Comparison of ENCODE assay signal across 18 cellular contexts in the genomic region with DNA sequence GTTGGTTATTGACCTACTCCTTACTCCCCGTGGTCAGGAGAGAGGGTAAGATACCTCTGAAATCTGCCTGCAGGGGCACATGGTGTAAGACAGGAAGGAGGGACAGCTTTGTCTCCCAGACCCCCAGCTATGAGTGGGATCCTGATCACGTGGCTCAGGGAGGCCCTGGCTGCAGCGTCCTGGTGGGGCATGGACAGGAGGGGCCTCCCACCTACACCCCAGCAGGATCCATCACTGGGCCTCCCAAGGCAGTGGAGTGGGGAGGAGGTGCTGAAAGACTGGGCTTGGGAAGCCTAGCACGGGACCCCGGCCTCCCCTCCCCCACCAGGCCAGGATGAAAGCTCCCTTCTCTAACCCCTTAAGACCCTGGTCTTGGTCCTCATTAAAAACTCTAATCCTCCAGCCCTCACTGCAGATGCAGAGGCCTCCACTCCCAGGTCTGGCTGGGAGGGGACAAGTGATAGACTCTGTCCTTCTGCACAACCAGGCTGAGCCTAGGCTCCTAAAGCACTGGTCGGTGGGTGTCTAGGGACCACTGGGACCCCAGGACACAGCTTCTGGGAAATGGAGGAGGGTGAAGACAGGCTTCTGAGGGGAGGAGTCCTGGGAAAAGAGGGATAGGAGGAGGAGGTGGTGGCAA. TPM values are rescaled to one million over a fixed set of nuclear protein-coding genes. Genes with fewer than 3 reads are reported as not detected.
DNase-seq lines count a peak whose midpoint lies in the region; ATAC-seq and TF ChIP-seq lines count a peak whose summit lies in the region.
"Had no signal": no experiment of that assay in that cellular context is flagged by ENCODE, and none has a peak within 500 bp of the region (broad histone marks: within the 10 kb centered on the region; RNA-seq: fewer than 3 reads in every experiment).

No MANE protein-coding gene starts in this region.

- no peaks in the 10 kb centered on the region for H3K9me3 Mint-ChIP-seq in activated naive CD8-positive, alpha-beta T cell treated with anti-CD3 and anti-CD28 coated beads, Interleukin-2, amount 10 ng/mL, durations not matched to agents 7 days and 5 days
- H3K9me3 Mint-ChIP-seq in activated naive CD8-positive, alpha-beta T cell treated with anti-CD3 and anti-CD28 coated beads, Interleukin-2, amount 50 U/mL, for 24 hours, result no peaks in the 10 kb centered on the region
- H3K9me3 Mint-ChIP-seq in neural crest cell, result no peaks in the 10 kb centered on the region
- no peaks in the 10 kb centered on the region for H3K9me3 Mint-ChIP-seq in stimulated activated memory B cell treated with anti-CD40 and anti-IgM and Interleukin-4, amounts not matched to agents 10 μg/mL and 1 μg/mL and 100 μg/mL, for 72 hours
- H3K9me3 Mint-ChIP-seq: activated CD4-positive, alpha-beta T cell treated with anti-CD3 and anti-CD28 coated beads, Interleukin-2, amount 10 ng/mL, durations not matched to agents 24 days and 14 days; activated naive CD4-positive, alpha-beta T cell treated with anti-CD3 and anti-CD28 coated beads, Interleukin-2, amount 50 U/mL, for 72 hours; activated T-helper 1 cell treated with anti-CD3 and anti-CD28 coated beads, Interleukin-12 subunit alpha, Interleukin-12 subunit beta, Interleukin-2, Interleukin-4 antibody, amounts not matched to agents 30 ng/mL and 10 ng/mL and 1 ng/mL, durations not matched to agents 14 hours and 24 hours and 36 hours; central memory CD8-positive, alpha-beta T cell; type B pancreatic cell had no signal

- H3K4me1 Mint-ChIP-seq in activated naive CD8-positive, alpha-beta T cell treated with anti-CD3 and anti-CD28 coated beads, Interleukin-2, amount 10 ng/mL, durations not matched to agents 7 days and 5 days, result peaks cover 3% of the 10 kb centered on the region
- peaks cover 16% of the 10 kb centered on the region for H3K4me1 Mint-ChIP-seq in activated naive CD8-positive, alpha-beta T cell treated with anti-CD3 and anti-CD28 coated beads, Interleukin-2, amount 50 U/mL, for 24 hours
- peaks cover 32% of the 10 kb centered on the region for H3K4me1 Mint-ChIP-seq in neural crest cell
- peaks cover 7% of the 10 kb centered on the region for H3K4me1 Mint-ChIP-seq in stimulated activated memory B cell treated with anti-CD40 and anti-IgM and Interleukin-4, amounts not matched to agents 10 μg/mL and 1 μg/mL and 100 μg/mL, for 72 hours
- H3K4me1 Mint-ChIP-seq: activated CD8-positive, alpha-beta memory T cell treated with anti-CD3 and anti-CD28 coated beads, Interleukin-2, amount 10 ng/mL, durations not matched to agents 7 days and 5 days; central memory CD8-positive, alpha-beta T cell had no signal

- intact Hi-C loops in mucosa of descending colon (cut with DNase I, micrococcal nuclease), result no loop called here

- no peak overlapping the region for H3K27ac ChIP-seq in coronary artery

- no peak overlapping the region for H3K4me3 Mint-ChIP-seq in activated naive CD8-positive, alpha-beta T cell treated with anti-CD3 and anti-CD28 coated beads, Interleukin-2, amount 10 ng/mL, durations not matched to agents 7 days and 5 days
- no peak overlapping the region for H3K4me3 Mint-ChIP-seq in activated naive CD8-positive, alpha-beta T cell treated with anti-CD3 and anti-CD28 coated beads, Interleukin-2, amount 50 U/mL, for 24 hours
- H3K4me3 Mint-ChIP-seq in neural crest cell, result no peak overlapping the region
- H3K4me3 Mint-ChIP-seq in stimulated activated memory B cell treated with anti-CD40 and anti-IgM and Interleukin-4, amounts not matched to agents 10 μg/mL and 1 μg/mL and 100 μg/mL, for 72 hours, result no peak overlapping the region
- H3K4me3 Mint-ChIP-seq: activated CD4-positive, alpha-beta T cell treated with anti-CD3 and anti-CD28 coated beads, Interleukin-2, amount 10 ng/mL, durations not matched to agents 24 days and 14 days; activated CD8-positive, alpha-beta memory T cell treated with anti-CD3 and anti-CD28 coated beads, Interleukin-2, amount 10 ng/mL, durations not matched to agents 7 days and 5 days; activated T-helper 1 cell treated with anti-CD3 and anti-CD28 coated beads, Interleukin-12 subunit alpha, Interleukin-12 subunit beta, Interleukin-2, Interleukin-4 antibody, amounts not matched to agents 30 ng/mL and 10 ng/mL and 1 ng/mL, durations not matched to agents 14 hours and 24 hours and 36 hours; central memory CD8-positive, alpha-beta T cell; T-helper 17 cell; type B pancreatic cell had no signal

- TF ChIP-seq CTCF in coronary artery (IDR thresholded peaks at IDR 0.05) (no peak), neural crest cell (conservative IDR thresholded peaks at IDR 0.05) (no peak), mucosa of descending colon (IDR thresholded peaks at IDR 0.05) (no peak)

- peaks cover 3% of the 10 kb centered on the region for H3K27me3 Mint-ChIP-seq in activated naive CD8-positive, alpha-beta T cell treated with anti-CD3 and anti-CD28 coated beads, Interleukin-2, amount 10 ng/mL, durations not matched to agents 7 days and 5 days
- H3K27me3 Mint-ChIP-seq in activated naive CD8-positive, alpha-beta T cell treated with anti-CD3 and anti-CD28 coated beads, Interleukin-2, amount 50 U/mL, for 24 hours, result no peaks in the 10 kb centered on the region
- no peaks in the 10 kb centered on the region for H3K27me3 Mint-ChIP-seq in neural crest cell (ENCODE audit: low read depth)
- H3K27me3 Mint-ChIP-seq in stimulated activated memory B cell treated with anti-CD40 and anti-IgM and Interleukin-4, amounts not matched to agents 10 μg/mL and 1 μg/mL and 100 μg/mL, for 72 hours, result peaks cover 11% of the 10 kb centered on the region
- H3K27me3 Mint-ChIP-seq: type B pancreatic cell had no signal

- peak; percentile 16 for DNase-seq in activated naive CD8-positive, alpha-beta T cell treated with anti-CD3 and anti-CD28 coated beads, Interleukin-2, amount 10 ng/mL, durations not matched to agents 7 days and 5 days
- DNase-seq in activated naive CD8-positive, alpha-beta T cell treated with anti-CD3 and anti-CD28 coated beads, Interleukin-2, amount 50 U/mL, for 24 hours, result no peak
- DNase-seq in coronary artery (ENCODE audit: low spot score) (peak; percentile 71), neural crest cell (ENCODE audit: low read depth, low spot score) (no peak), occipital lobe (lab: John Stamatoyannopoulos, UW) (no peak), mucosa of descending colon (no peak)
- DNase-seq: activated CD4-positive, alpha-beta T cell treated with anti-CD3 and anti-CD28 coated beads, Interleukin-2, amount 10 ng/mL, durations not matched to agents 24 days and 14 days; activated CD8-positive, alpha-beta memory T cell treated with anti-CD3 and anti-CD28 coated beads, Interleukin-2, amount 10 ng/mL, durations not matched to agents 7 days and 5 days; mammary epithelial cell; NCI-H510A; T-helper 17 cell had no signal

- H3K4me3 ChIP-seq in coronary artery, result no peak overlapping the region
- H3K4me3 ChIP-seq in mucosa of descending colon, result no peak overlapping the region
- H3K4me3 ChIP-seq: A549 had no signal

- POLR2A ChIA-PET in activated naive CD8-positive, alpha-beta T cell treated with anti-CD3 and anti-CD28 coated beads, Interleukin-2, amount 10 ng/mL, durations not matched to agents 7 days and 5 days (lab: Charles Lee), result no interaction called here

- H3K27ac Mint-ChIP-seq in activated naive CD8-positive, alpha-beta T cell treated with anti-CD3 and anti-CD28 coated beads, Interleukin-2, amount 10 ng/mL, durations not matched to agents 7 days and 5 days, result no peak overlapping the region
- H3K27ac Mint-ChIP-seq in activated naive CD8-positive, alpha-beta T cell treated with anti-CD3 and anti-CD28 coated beads, Interleukin-2, amount 50 U/mL, for 24 hours, result no peak overlapping the region
- H3K27ac Mint-ChIP-seq in neural crest cell (ENCODE audit: unreplicated experiment), result peak overlapping the region; percentile 35
- no peak overlapping the region for H3K27ac Mint-ChIP-seq in stimulated activated memory B cell treated with anti-CD40 and anti-IgM and Interleukin-4, amounts not matched to agents 10 μg/mL and 1 μg/mL and 100 μg/mL, for 72 hours
- H3K27ac Mint-ChIP-seq: activated CD4-positive, alpha-beta T cell treated with anti-CD3 and anti-CD28 coated beads, Interleukin-2, amount 10 ng/mL, durations not matched to agents 24 days and 14 days; activated CD8-positive, alpha-beta memory T cell treated with anti-CD3 and anti-CD28 coated beads, Interleukin-2, amount 10 ng/mL, durations not matched to agents 7 days and 5 days; activated T-helper 1 cell treated with anti-CD3 and anti-CD28 coated beads, Interleukin-12 subunit alpha, Interleukin-12 subunit beta, Interleukin-2, Interleukin-4 antibody, amounts not matched to agents 30 ng/mL and 10 ng/mL and 1 ng/mL, durations not matched to agents 14 hours and 24 hours and 36 hours; T-helper 17 cell had no signal

- peaks cover 20% of the 10 kb centered on the region for H3K4me1 ChIP-seq in mucosa of descending colon (ENCODE audit: low read depth)

- H3K36me3 Mint-ChIP-seq in activated naive CD8-positive, alpha-beta T cell treated with anti-CD3 and anti-CD28 coated beads, Interleukin-2, amount 10 ng/mL, durations not matched to agents 7 days and 5 days, result no peaks in the 10 kb centered on the region
- H3K36me3 Mint-ChIP-seq in activated naive CD8-positive, alpha-beta T cell treated with anti-CD3 and anti-CD28 coated beads, Interleukin-2, amount 50 U/mL, for 24 hours (ENCODE audit: low read depth), result no peaks in the 10 kb centered on the region
- H3K36me3 Mint-ChIP-seq in neural crest cell (ENCODE audit: low read depth), result no peaks in the 10 kb centered on the region
- no peaks in the 10 kb centered on the region for H3K36me3 Mint-ChIP-seq in stimulated activated memory B cell treated with anti-CD40 and anti-IgM and Interleukin-4, amounts not matched to agents 10 μg/mL and 1 μg/mL and 100 μg/mL, for 72 hours
- H3K36me3 Mint-ChIP-seq: activated CD8-positive, alpha-beta memory T cell treated with anti-CD3 and anti-CD28 coated beads, Interleukin-2, amount 10 ng/mL, durations not matched to agents 7 days and 5 days; activated naive CD4-positive, alpha-beta T cell treated with anti-CD3 and anti-CD28 coated beads, Interleukin-2, amount 50 U/mL, for 72 hours; type B pancreatic cell had no signal

- no peaks in the 10 kb centered on the region for H3K9me3 ChIP-seq in mucosa of descending colon
- H3K9me3 ChIP-seq: A549 had no signal

- H3K36me3 ChIP-seq in mucosa of descending colon (ENCODE audit: low read depth), result no peaks in the 10 kb centered on the region

- ATAC-seq in activated naive CD8-positive, alpha-beta T cell treated with anti-CD3 and anti-CD28 coated beads, Interleukin-2, amount 10 ng/mL, durations not matched to agents 7 days and 5 days (ENCODE audit: low read depth), result no peak
- ATAC-seq in activated naive CD8-positive, alpha-beta T cell treated with anti-CD3 and anti-CD28 coated beads, Interleukin-2, amount 50 U/mL, for 24 hours, result no peak
- ATAC-seq in HG02840 (IDR thresholded peaks at IDR 0.05; ENCODE audit: low FRiP score, unreplicated experiment) (no peak), mucosa of descending colon (no peak)
- no peak for ATAC-seq in stimulated activated memory B cell treated with anti-CD40 and anti-IgM and Interleukin-4, amounts not matched to agents 10 μg/mL and 1 μg/mL and 100 μg/mL, for 72 hours
- ATAC-seq: activated CD8-positive, alpha-beta memory T cell treated with anti-CD3 and anti-CD28 coated beads, Interleukin-2, amount 10 ng/mL, durations not matched to agents 7 days and 5 days; activated naive CD4-positive, alpha-beta T cell treated with anti-CD3 and anti-CD28 coated beads, Interleukin-2, amount 50 U/mL, for 72 hours; T-helper 17 cell had no signal

RNA-seq across cellular contexts. Expression of a gene that starts 29.6 kb away (rescaled TPM):
- 10 to 100 TPM; 33.6 to 39.5 TPM for total RNA-seq in activated naive CD8-positive, alpha-beta T cell treated with anti-CD3 and anti-CD28 coated beads, Interleukin-2, amount 10 ng/mL, durations not matched to agents 7 days and 5 days
- 31.2 TPM in 2 replicates for total RNA-seq in neural crest cell
- 32.3 TPM for total RNA-seq in occipital lobe
- total RNA-seq in mucosa of descending colon, result 100 to 1,000 TPM in 1 of 3 donors, 10 to 100 TPM in 2; 89.4 to 165 (median 94.7) TPM

RNA-seq across cellular contexts. Expression of a gene that starts 52.9 kb away (rescaled TPM):
- total RNA-seq in activated naive CD8-positive, alpha-beta T cell treated with anti-CD3 and anti-CD28 coated beads, Interleukin-2, amount 10 ng/mL, durations not matched to agents 7 days and 5 days, result 10 to 100 TPM; 38.3 to 40.3 TPM
- total RNA-seq in neural crest cell (49.5 and 50.6 TPM in 2 replicates), occipital lobe (11.7 TPM), mucosa of descending colon (10 to 100 TPM; 36.9 to 65.7 (median 61.9) TPM)

Comparison
In these comparisons a context has a peak if more than half of its experiments do, and no peak if none do; other contexts are left out.
1. DNase-seq: peak in activated naive CD8-positive, alpha-beta T cell treated with anti-CD3 and anti-CD28 coated beads, Interleukin-2, amount 10 ng/mL, durations not matched to agents 7 days and 5 days (single experiment) and coronary artery (single experiment); none in activated naive CD8-positive, alpha-beta T cell treated with anti-CD3 and anti-CD28 coated beads, Interleukin-2, amount 50 U/mL, for 24 hours (single experiment), neural crest cell (single experiment), occipital lobe (single experiment) and mucosa of descending colon (0 of 3).